16 cellular contexts compared by ENCODE assay signal in genomic region chr14:105468621-105469241, GRCh38. TPM values are rescaled to one million over a fixed set of nuclear protein-coding genes. Genes with fewer than 3 reads are reported as not detected.
DNase-seq lines count a peak whose midpoint lies in the region; ATAC-seq, FAIRE-seq and TF ChIP-seq lines count a peak whose summit lies in the region.
"Had no signal": no experiment of that assay in that cellular context is flagged by ENCODE, and none has a peak within 500 bp of the region (broad histone marks: within the 10 kb centered on the region; RNA-seq: fewer than 3 reads in every experiment).

No MANE protein-coding gene starts in this region.

- no peak overlapping the region for H3K27ac Mint-ChIP-seq in GM23338
- no peak overlapping the region for H3K27ac Mint-ChIP-seq in activated CD4-positive, alpha-beta T cell treated with anti-CD3 and anti-CD28 coated beads for 36 hours
- H3K27ac Mint-ChIP-seq: activated T-helper 2 cell treated with anti-CD3 and anti-CD28 coated beads, Interferon-gamma antibody, Interleukin-2, Interleukin-4, amounts not matched to agents 10 μg/mL and 5 μg/mL and 100 μg/mL, durations not matched to agents 14 hours and 24 hours and 36 hours; stimulated activated naive B cell treated with anti-CD40 and anti-IgM and Interleukin-4, amounts not matched to agents 10 μg/mL and 1 μg/mL and 100 μg/mL, for 72 hours had no signal

- H3F3A ChIP-seq in GM23338 (replicated peaks; ENCODE audit: low read depth): peaks cover 5% of the 10 kb centered on the region; the same call in 1 of the 2 replicates

- H3K9me2 ChIP-seq in GM23338 (ENCODE audit: insufficient read depth): no peaks in the 10 kb centered on the region

- intact Hi-C loops in kidney (cut with DNase I) (no loop called here), stomach (cut with DNase I; ENCODE audit: low total_unique reads) (no loop called here)
- intact Hi-C loops in activated CD4-positive, alpha-beta T cell treated with anti-CD3 and anti-CD28 coated beads for 36 hours (cut with DNase I, micrococcal nuclease): no loop called here

- CTCF ChIA-PET in activated CD4-positive, alpha-beta T cell treated with anti-CD3 and anti-CD28 coated beads for 36 hours (lab: Charles Lee): no interaction called here

- no peaks in the 10 kb centered on the region; the same call in 1 of the 2 replicates for H4K20me1 ChIP-seq in GM23338 (replicated peaks; ENCODE audit: insufficient read depth)

- H2AFZ ChIP-seq in GM23338: no peak overlapping the region

- H3K4me3 ChIP-seq in GM23338 (no peak overlapping the region), coronary artery (no peak overlapping the region), kidney (ENCODE audit: low read length in 2 of 2) (no peak overlapping the region), stomach (no peak overlapping the region)
- H3K4me3 ChIP-seq: adrenal gland, Peyer's patch had no signal

- H3K9me3 Mint-ChIP-seq in GM23338: no peaks in the 10 kb centered on the region
- no peaks in the 10 kb centered on the region for H3K9me3 Mint-ChIP-seq in activated CD4-positive, alpha-beta T cell treated with anti-CD3 and anti-CD28 coated beads for 36 hours (ENCODE audit: low read depth)
- H3K9me3 Mint-ChIP-seq: activated T-helper 2 cell treated with anti-CD3 and anti-CD28 coated beads, Interferon-gamma antibody, Interleukin-2, Interleukin-4, amounts not matched to agents 10 μg/mL and 5 μg/mL and 100 μg/mL, durations not matched to agents 14 hours and 24 hours and 36 hours; stimulated activated naive B cell treated with anti-CD40 and anti-IgM and Interleukin-4, amounts not matched to agents 10 μg/mL and 1 μg/mL and 100 μg/mL, for 72 hours had no signal

- TF ChIP-seq POLR2A in stomach (IDR thresholded peaks at IDR 0.05): no peak

- peaks cover 15% of the 10 kb centered on the region for H3K27me3 Mint-ChIP-seq in GM23338 (ENCODE audit: insufficient read depth, low read depth, poor library complexity)
- no peaks in the 10 kb centered on the region for H3K27me3 Mint-ChIP-seq in activated CD4-positive, alpha-beta T cell treated with anti-CD3 and anti-CD28 coated beads for 36 hours
- H3K27me3 Mint-ChIP-seq: stimulated activated naive B cell treated with anti-CD40 and anti-IgM and Interleukin-4, amounts not matched to agents 10 μg/mL and 1 μg/mL and 100 μg/mL, for 72 hours had no signal

- no peak for ATAC-seq in GM23338
- ATAC-seq in GM18511 (IDR thresholded peaks at IDR 0.05; ENCODE audit: unreplicated experiment): no peak
- ATAC-seq in activated CD4-positive, alpha-beta T cell treated with anti-CD3 and anti-CD28 coated beads for 36 hours: no peak
- ATAC-seq: stimulated activated naive B cell treated with anti-CD40 and anti-IgM and Interleukin-4, amounts not matched to agents 10 μg/mL and 1 μg/mL and 100 μg/mL, for 72 hours had no signal

- no peaks in the 10 kb centered on the region for H3K79me2 ChIP-seq in GM23338 (replicated peaks; ENCODE audit: insufficient read depth)

- 35 to 63% (median 47%) methylated on average over 8 to 19 of the region's 19 CpGs for WGBS in stomach, 5 donors

- no peaks in the 10 kb centered on the region for H3K27me3 ChIP-seq in GM23338 (ENCODE audit: insufficient read depth)
- H3K27me3 ChIP-seq in stomach: peaks cover 0 to 9% (median 0%) of the 10 kb centered on the region in 3 donors
- H3K27me3 ChIP-seq: adrenal gland had no signal

- H3K4me1 Mint-ChIP-seq in GM23338: peaks cover 5% of the 10 kb centered on the region
- H3K4me1 Mint-ChIP-seq in activated CD4-positive, alpha-beta T cell treated with anti-CD3 and anti-CD28 coated beads for 36 hours: no peaks in the 10 kb centered on the region

- H3K4me1 ChIP-seq in GM23338 (ENCODE audit: insufficient read depth): peaks cover 9% of the 10 kb centered on the region; the same call in 1 of the 2 replicates
- H3K4me1 ChIP-seq in kidney (ENCODE audit: control insufficient read depth in 1 of 2, insufficient read depth in 1 of 2, low read depth in 1 of 2, low read length in 2 of 2): peaks cover 8 to 34% of the 10 kb centered on the region in 2 donors
- peaks cover 36 to 73% (median 63%) of the 10 kb centered on the region in 4 donors for H3K4me1 ChIP-seq in stomach

- no peak for DNase-seq in GM23338 (ENCODE audit: low spot score)
- DNase-seq in coronary artery (ENCODE audit: low spot score): no peak
- DNase-seq in kidney: peak; percentile 84
- DNase-seq in stomach: peak; percentile 70
- no peak for DNase-seq in SW480 (ENCODE audit: low spot score)
- no peak for DNase-seq in activated CD4-positive, alpha-beta T cell treated with anti-CD3 and anti-CD28 coated beads for 36 hours
- no peak for DNase-seq in Ammon's horn (ENCODE audit: low spot score)
- DNase-seq: adrenal gland; islet precursor cell; NCI-H1417 treated with DMSO at 0.1 percent for 48 hours; NCI-H82; Peyer's patch; stimulated activated naive B cell treated with anti-CD40 and anti-IgM and Interleukin-4, amounts not matched to agents 10 μg/mL and 1 μg/mL and 100 μg/mL, for 72 hours; WERI-Rb-1 had no signal

- H3K36me3 ChIP-seq in GM23338 (ENCODE audit: insufficient read depth) (no peaks in the 10 kb centered on the region; the same call in 1 of the 2 replicates), kidney (ENCODE audit: control insufficient read depth in 1 of 2, insufficient read depth in 2 of 2, low read length in 2 of 2) (peaks cover 0 to 2% of the 10 kb centered on the region in 2 donors), stomach (peaks cover 24 to 73% (median 64%) of the 10 kb centered on the region in 4 donors)

- H3K27ac ChIP-seq in GM23338 (ENCODE audit: low read depth) (0 out of 2 replicates have a peak overlapping the region, but pooled peaks have one; percentile 19), coronary artery (peak overlapping the region; percentile 79 to 96), kidney (ENCODE audit: low read depth in 2 of 2, low read length in 2 of 2) (peak overlapping the region; percentile 43 to 72), stomach (peak overlapping the region; percentile 43 to 90 (median 61))
- H3K27ac ChIP-seq: Peyer's patch, WERI-Rb-1 had no signal

- FAIRE-seq in kidney (lab: Jason Lieb, UNC): no peak

- peaks cover 11% of the 10 kb centered on the region; the same call in 2 of the 3 replicates for H3K36me3 Mint-ChIP-seq in GM23338 (ENCODE audit: low read depth)
- H3K36me3 Mint-ChIP-seq in activated CD4-positive, alpha-beta T cell treated with anti-CD3 and anti-CD28 coated beads for 36 hours (ENCODE audit: low read depth): peaks cover 1% of the 10 kb centered on the region

- H3K9ac ChIP-seq in kidney (ENCODE audit: low read length in 2 of 2): no peak overlapping the region

- no peak overlapping the region for H3K4me2 ChIP-seq in GM23338

- H3K9me3 ChIP-seq in kidney (ENCODE audit: control insufficient read depth in 1 of 2, low read length in 2 of 2) (no peaks in the 10 kb centered on the region), stomach (no peaks in the 10 kb centered on the region)
- H3K9me3 ChIP-seq: adrenal gland, Peyer's patch had no signal

- no peak for TF ChIP-seq CTCF in GM23338 (conservative IDR thresholded peaks at IDR 0.05; ENCODE audit: low read depth in 2 of 2)
- TF ChIP-seq CTCF in coronary artery (IDR thresholded peaks at IDR 0.05): no peak
- TF ChIP-seq CTCF in kidney (IDR thresholded peaks at IDR 0.05; ENCODE audit: borderline replicate concordance, extremely low read depth, insufficient read depth): peak; percentile 10
- no peak for TF ChIP-seq CTCF in stomach (IDR thresholded peaks at IDR 0.05)

- TF ChIP-seq EP300 in stomach (IDR thresholded peaks at IDR 0.05): no peak

- POLR2A ChIA-PET in activated CD4-positive, alpha-beta T cell treated with anti-CD3 and anti-CD28 coated beads for 36 hours (lab: Charles Lee): no interaction called here

- H3K4me3 Mint-ChIP-seq in GM23338: no peak overlapping the region
- H3K4me3 Mint-ChIP-seq in activated CD4-positive, alpha-beta T cell treated with anti-CD3 and anti-CD28 coated beads for 36 hours: no peak overlapping the region
- H3K4me3 Mint-ChIP-seq: stimulated activated naive B cell treated with anti-CD40 and anti-IgM and Interleukin-4, amounts not matched to agents 10 μg/mL and 1 μg/mL and 100 μg/mL, for 72 hours had no signal

RNA-seq across cellular contexts. Expression of gene CRIP2, which starts 5.9 kb away (rescaled TPM):
- total RNA-seq in GM23338 (2014; rRNA removed; shearing (Covaris generic)): 3.4 and 5.0 TPM in 2 replicates
- 9.6 and 12.3 TPM in 2 replicates for polyA plus RNA-seq in GM23338 (2016; fragmentation: Nextera tagmentation; extraction: Ambion mirVana)
- total RNA-seq in kidney: 357 TPM
- 338 TPM for polyA plus RNA-seq in kidney (ENCODE audit: insufficient read depth, low read depth, low replicate concordance)
- total RNA-seq in stomach: 100 to 1,000 TPM in 1 of 5 donors, 10 to 100 TPM in 4; 36.0 to 135 (median 72.7) TPM
- polyA plus RNA-seq in stomach: 100 to 1,000 TPM in 1 of 3 donors, 10 to 100 TPM in 2; 68.5 to 127 (median 94.7) TPM
- total RNA-seq in activated CD4-positive, alpha-beta T cell treated with anti-CD3 and anti-CD28 coated beads for 36 hours: 1 to 10 TPM; 1.1 to 1.2 TPM

RNA-seq across cellular contexts. Expression of gene CRIP1, which starts 18.0 kb away (rescaled TPM):
- total RNA-seq in GM23338 (2014; rRNA removed; shearing (Covaris generic)): 0.80 and 7.7 TPM in 2 replicates
- polyA plus RNA-seq in GM23338 (2016; fragmentation: Nextera tagmentation; extraction: Ambion mirVana): 8.4 and 13.2 TPM in 2 replicates
- total RNA-seq in kidney: 381 TPM
- polyA plus RNA-seq in kidney (ENCODE audit: insufficient read depth, low read depth, low replicate concordance): 272 TPM
- 10 to 100 TPM in 3 of 5 donors, 1 to 10 TPM in 1, not detected in 1; 3.5 to 95.0 (median 23.9) TPM for total RNA-seq in stomach
- polyA plus RNA-seq in stomach: 100 to 1,000 TPM in 1 of 3 donors, 10 to 100 TPM in 2; 60.1 to 149 (median 99.0) TPM
- total RNA-seq in activated CD4-positive, alpha-beta T cell treated with anti-CD3 and anti-CD28 coated beads for 36 hours: 100 to 1,000 TPM; 182 to 186 TPM

RNA-seq across cellular contexts. Expression of gene TEDC1, which starts 22.3 kb away (rescaled TPM):
- 3.9 and 16.3 TPM in 2 replicates for total RNA-seq in GM23338 (2014; rRNA removed; shearing (Covaris generic))
- 4.1 and 5.9 TPM in 2 replicates for polyA plus RNA-seq in GM23338 (2016; fragmentation: Nextera tagmentation; extraction: Ambion mirVana)
- 13.2 TPM for total RNA-seq in kidney
- polyA plus RNA-seq in kidney (ENCODE audit: insufficient read depth, low read depth, low replicate concordance): 6.9 TPM
- 100 to 1,000 TPM in 1 of 5 donors, 10 to 100 TPM in 2, 1 to 10 TPM in 2; 3.0 to 167 (median 44.9) TPM for total RNA-seq in stomach
- polyA plus RNA-seq in stomach: 10 to 100 TPM; 13.8 to 18.8 (median 17.1) TPM
- 10 to 100 TPM; 21.7 to 31.8 TPM for total RNA-seq in activated CD4-positive, alpha-beta T cell treated with anti-CD3 and anti-CD28 coated beads for 36 hours

RNA-seq across cellular contexts. Expression of gene MTA1, which starts 49.1 kb away (rescaled TPM):
- total RNA-seq in GM23338 (2014; rRNA removed; shearing (Covaris generic)): 104 and 126 TPM in 2 replicates
- 53.3 and 63.2 TPM in 2 replicates for polyA plus RNA-seq in GM23338 (2016; fragmentation: Nextera tagmentation; extraction: Ambion mirVana)
- 112 TPM for total RNA-seq in kidney
- 30.4 TPM for polyA plus RNA-seq in kidney (ENCODE audit: insufficient read depth, low read depth, low replicate concordance)
- 100 to 1,000 TPM in 2 of 5 donors, 10 to 100 TPM in 3; 49.8 to 183 (median 85.5) TPM for total RNA-seq in stomach
- polyA plus RNA-seq in stomach: 10 to 100 TPM; 24.9 to 57.1 (median 40.3) TPM
- total RNA-seq in activated CD4-positive, alpha-beta T cell treated with anti-CD3 and anti-CD28 coated beads for 36 hours: 100 to 1,000 TPM; 136 to 152 TPM

RNA-seq across cellular contexts. Expression of gene TMEM121, which starts 57.7 kb away (rescaled TPM):
- total RNA-seq in GM23338 (2014; rRNA removed; shearing (Covaris generic)): 0.93 and 1.3 TPM in 2 replicates
- polyA plus RNA-seq in GM23338 (2016; fragmentation: Nextera tagmentation; extraction: Ambion mirVana): 0.13 and 0.42 TPM in 2 replicates
- total RNA-seq in kidney: 3.1 TPM
- polyA plus RNA-seq in kidney (ENCODE audit: insufficient read depth, low read depth, low replicate concordance): 4.1 TPM
- 1 to 10 TPM in 4 of 5 donors, not detected in 1; 1.3 to 8.2 (median 2.1) TPM for total RNA-seq in stomach
- 1 to 10 TPM in 2 of 3 donors, under 1 TPM in 1; 0.93 to 4.2 (median 1.2) TPM for polyA plus RNA-seq in stomach
- 1 to 10 TPM; 7.2 to 9.2 TPM for total RNA-seq in activated CD4-positive, alpha-beta T cell treated with anti-CD3 and anti-CD28 coated beads for 36 hours

Comparison
In these comparisons a context has a peak if more than half of its experiments do, and no peak if none do; other contexts are left out.
1. DNase-seq: peak in kidney (single experiment) and stomach (single experiment); none in GM23338 (single experiment), coronary artery (single experiment), SW480 (single experiment), activated CD4-positive, alpha-beta T cell treated with anti-CD3 and anti-CD28 coated beads for 36 hours (single experiment) and Ammon's horn (single experiment).
2. H3K27ac ChIP-seq: peak in every context shown above with its lines; median percentile 88 in coronary artery; 61 in stomach; 58 in kidney; 19 in GM23338.